ENCODE assay signal across 24 cellular contexts in the genomic region with DNA sequence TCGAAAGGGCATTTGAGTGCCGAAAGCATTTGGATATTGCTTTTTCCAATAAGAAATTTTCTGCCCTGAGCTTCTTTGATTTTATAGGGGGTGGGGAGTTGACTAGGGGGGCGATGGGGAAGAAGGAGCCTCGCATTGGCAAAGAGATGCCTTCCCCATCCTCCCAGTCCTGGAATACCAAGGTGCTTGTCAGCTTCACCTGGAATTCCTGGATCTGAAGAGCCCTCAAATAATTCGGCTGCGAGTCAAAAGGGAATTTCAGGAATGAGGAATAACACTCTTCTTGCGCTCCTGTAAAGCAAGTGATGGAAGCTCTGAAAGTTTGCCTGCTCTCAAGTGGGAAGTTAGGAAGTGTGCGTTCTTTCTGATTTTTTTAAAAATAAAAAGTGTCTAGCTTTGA. TPM values are rescaled to one million over a fixed set of nuclear protein-coding genes. Genes with fewer than 3 reads are reported as not detected.
DNase-seq lines count a peak whose midpoint lies in the region; ATAC-seq and TF ChIP-seq lines count a peak whose summit lies in the region.
"Had no signal": no experiment of that assay in that cellular context is flagged by ENCODE, and none has a peak within 500 bp of the region (broad histone marks: within the 10 kb centered on the region; RNA-seq: fewer than 3 reads in every experiment).

No MANE protein-coding gene starts in this region.

- no peak overlapping the region for H2BK120ac ChIP-seq in H9 (ENCODE audit: low read depth, low read length, poor library complexity, severe bottlenecking)

- DNase-seq in H9 (no peak), GM20000 (ENCODE audit: low spot score) (no peak), mesothelial cell of epicardium (ENCODE audit: low spot score in 2 of 2, unreplicated experiment in 2 of 2) (no peak)
- DNase-seq in stimulated activated naive B cell treated with anti-CD40 and anti-IgM and Interleukin-4, amounts not matched to agents 10 μg/mL and 1 μg/mL and 100 μg/mL, for 72 hours, result no peak
- DNase-seq: CD4-positive, CD25-positive, alpha-beta regulatory T cell; DMS153; DND-41; HFFc6; NCI-H1092; NCI-H1417 treated with DMSO at 0.1 percent for 48 hours; NCI-H1694 treated with DMSO at 0.1 percent for 48 hours; NCI-H2081; NCI-H2171; NCI-H226; NCI-H510A; NCI-H69; RPMI8226; SHP77 had no signal

- peaks cover 53 to 57% of the 10 kb centered on the region in 2 experiments for H3K4me1 Mint-ChIP-seq in H9
- H3K4me1 Mint-ChIP-seq in brain, result peaks cover 58% of the 10 kb centered on the region
- H3K4me1 Mint-ChIP-seq in stimulated activated naive B cell treated with anti-CD40 and anti-IgM and Interleukin-4, amounts not matched to agents 10 μg/mL and 1 μg/mL and 100 μg/mL, for 72 hours, result peaks cover 21 to 33% of the 10 kb centered on the region in 2 donors
- peaks cover 18% of the 10 kb centered on the region for H3K4me1 Mint-ChIP-seq in mesothelial cell of epicardium

- H4K5ac ChIP-seq in H9 (ENCODE audit: insufficient read length, low read depth, low read length), result no peak overlapping the region

- H4K8ac ChIP-seq in H9 (replicated peaks; ENCODE audit: insufficient read length, low read depth, low read length), result no peak overlapping the region

- H2BK20ac ChIP-seq in H9 (ENCODE audit: low read depth, low read length, poor library complexity, severe bottlenecking), result no peak overlapping the region

- H3K27me3 Mint-ChIP-seq in H9 (ENCODE audit: low read depth) (peaks cover 100% of the 10 kb centered on the region), brain (peaks cover 97% of the 10 kb centered on the region), mesothelial cell of epicardium (ENCODE audit: low read depth) (peaks cover 100% of the 10 kb centered on the region)
- H3K27me3 Mint-ChIP-seq in stimulated activated naive B cell treated with anti-CD40 and anti-IgM and Interleukin-4, amounts not matched to agents 10 μg/mL and 1 μg/mL and 100 μg/mL, for 72 hours, result peaks cover 78 to 85% of the 10 kb centered on the region in 2 donors

- WGBS in H9 (ENCODE audit: extremely low coverage, insufficient read length, low lambda C conversion rate), result no CpG with 5 or more reads among the region's 8 CpGs

- H3K56ac ChIP-seq in H9 (ENCODE audit: insufficient read length, low read depth, low read length), result no peak overlapping the region

- H3K36me3 Mint-ChIP-seq in H9 (ENCODE audit: insufficient read depth in 1 of 3, low read depth in 3 of 3) (no peaks in the 10 kb centered on the region), brain (no peaks in the 10 kb centered on the region), mesothelial cell of epicardium (no peaks in the 10 kb centered on the region)
- H3K36me3 Mint-ChIP-seq in stimulated activated naive B cell treated with anti-CD40 and anti-IgM and Interleukin-4, amounts not matched to agents 10 μg/mL and 1 μg/mL and 100 μg/mL, for 72 hours, result peaks cover 5 to 7% of the 10 kb centered on the region in 2 donors
- H3K36me3 Mint-ChIP-seq: CD4-positive, CD25-positive, alpha-beta regulatory T cell had no signal

- no peak overlapping the region for H2BK12ac ChIP-seq in H9 (ENCODE audit: insufficient read length, low read depth, low read length)

- no peak for ATAC-seq in stimulated activated naive B cell treated with anti-CD40 and anti-IgM and Interleukin-4, amounts not matched to agents 10 μg/mL and 1 μg/mL and 100 μg/mL, for 72 hours (replicated peaks)
- ATAC-seq in HG03432 (IDR thresholded peaks at IDR 0.05; ENCODE audit: unreplicated experiment), result no peak

- H2AFZ ChIP-seq in H9 (ENCODE audit: low read length), result no peak overlapping the region

- H2AK5ac ChIP-seq in H9 (ENCODE audit: insufficient read length, low read length), result no peak overlapping the region

- H4K91ac ChIP-seq in H9 (ENCODE audit: insufficient read length, low read depth, low read length), result no peak overlapping the region

- H3K18ac ChIP-seq in H9 (ENCODE audit: insufficient read length, low read depth, low read length), result no peak overlapping the region

- no peak overlapping the region for H3K9ac ChIP-seq in H9 (ENCODE audit: extremely low read depth, insufficient read length, low read length)
- no peak overlapping the region for H3K9ac ChIP-seq in iPS-18a (ENCODE audit: low read length)
- H3K9ac ChIP-seq: BLaER1 had no signal

- H3K4me1 ChIP-seq in H9 (ENCODE audit: insufficient read depth, low read length) (peaks cover 2% of the 10 kb centered on the region; the same call in 1 of the 2 replicates), iPS-18a (ENCODE audit: control insufficient read depth, low read depth, low read length) (peaks cover 30% of the 10 kb centered on the region)
- H3K4me1 ChIP-seq: BLaER1, HAP-1 had no signal

- no peak for TF ChIP-seq CTCF in H9 (conservative IDR thresholded peaks at IDR 0.05)
- TF ChIP-seq CTCF in brain (conservative IDR thresholded peaks at IDR 0.05), result no peak
- TF ChIP-seq CTCF in GM20000 (IDR thresholded peaks at IDR 0.05; ENCODE audit: extremely low read depth, missing control alignments), result no peak
- TF ChIP-seq CTCF in mesothelial cell of epicardium (IDR thresholded peaks at IDR 0.05; ENCODE audit: unreplicated experiment), result no peak

- peaks cover 0 to 3% of the 10 kb centered on the region in 2 experiments; a peak in 1 of 5 replicates for H3K9me3 Mint-ChIP-seq in H9
- peaks cover 0 to 5% (median 0%) of the 10 kb centered on the region in 5 experiments for H3K9me3 Mint-ChIP-seq in brain
- peaks cover 3 to 5% of the 10 kb centered on the region in 2 donors for H3K9me3 Mint-ChIP-seq in stimulated activated naive B cell treated with anti-CD40 and anti-IgM and Interleukin-4, amounts not matched to agents 10 μg/mL and 1 μg/mL and 100 μg/mL, for 72 hours
- no peaks in the 10 kb centered on the region for H3K9me3 Mint-ChIP-seq in mesothelial cell of epicardium

- no peak overlapping the region for H3K14ac ChIP-seq in H9 (ENCODE audit: insufficient read depth, low read length)

- H3K9me3 ChIP-seq in H9 (ENCODE audit: control insufficient read depth, low read depth, low read length) (no peaks in the 10 kb centered on the region), iPS-18a (ENCODE audit: control insufficient read depth, low read depth, low read length) (no peaks in the 10 kb centered on the region)

- H3T11ph ChIP-seq in H9 (ENCODE audit: low read length), result no peak overlapping the region

- no peak overlapping the region for H2BK5ac ChIP-seq in H9 (ENCODE audit: insufficient read length, low read length)

- peaks cover 55% of the 10 kb centered on the region for H3K27me3 ChIP-seq in H9 (ENCODE audit: insufficient read depth, low read length)
- H3K27me3 ChIP-seq in iPS-18a (ENCODE audit: control insufficient read depth, insufficient read depth, low read length), result peaks cover 93% of the 10 kb centered on the region
- H3K27me3 ChIP-seq: BLaER1 had no signal

- no peaks in the 10 kb centered on the region for H3K79me1 ChIP-seq in H9 (ENCODE audit: insufficient read depth, low read depth, low read length, poor library complexity, severe bottlenecking)

- H3K27ac ChIP-seq in H9 (ENCODE audit: insufficient read length, low read depth, low read length) (no peak overlapping the region), iPS-18a (ENCODE audit: low read length) (no peak overlapping the region)
- H3K27ac ChIP-seq: BLaER1 had no signal

- H3K23ac ChIP-seq in H9 (ENCODE audit: insufficient read length, low read depth, low read length), result no peak overlapping the region

- H3K4me3 Mint-ChIP-seq in H9 (peak overlapping the region; percentile 71 to 90), brain (peak overlapping the region; percentile 24 to 89 (median 74)), mesothelial cell of epicardium (no peak overlapping the region)
- H3K4me3 Mint-ChIP-seq in stimulated activated naive B cell treated with anti-CD40 and anti-IgM and Interleukin-4, amounts not matched to agents 10 μg/mL and 1 μg/mL and 100 μg/mL, for 72 hours, result no peak overlapping the region
- H3K4me3 Mint-ChIP-seq: HFFc6 had no signal

- no peaks in the 10 kb centered on the region for H3K79me2 ChIP-seq in H9 (ENCODE audit: insufficient read depth, low read length)

- H3K4ac ChIP-seq in H9 (ENCODE audit: low read depth, low read length), result no peak overlapping the region

- H3K36me3 ChIP-seq in iPS-18a (ENCODE audit: control insufficient read depth, low read depth, low read length), result no peaks in the 10 kb centered on the region
- H3K36me3 ChIP-seq: BLaER1, HAP-1 had no signal

- H3K23me2 ChIP-seq in H9 (ENCODE audit: insufficient read length, low read depth, low read length, poor library complexity, severe bottlenecking), result peaks cover 41% of the 10 kb centered on the region

- H3K4me2 ChIP-seq in H9 (ENCODE audit: insufficient read depth, insufficient read length, low read length), result peak overlapping the region; percentile 59
- H3K4me2 ChIP-seq: BLaER1 had no signal

- no peaks in the 10 kb centered on the region for H4K20me1 ChIP-seq in H9 (ENCODE audit: control insufficient read depth, insufficient read depth, insufficient read length)
- H4K20me1 ChIP-seq: BLaER1 had no signal

- H3K4me3 ChIP-seq in iPS-18a (ENCODE audit: low read length), result peak overlapping the region; percentile 56
- H3K4me3 ChIP-seq: BLaER1, HAP-1 had no signal

- no peak overlapping the region for H2BK15ac ChIP-seq in H9 (ENCODE audit: low read depth, low read length)

- H3K27ac Mint-ChIP-seq in H9, result no peak overlapping the region
- H3K27ac Mint-ChIP-seq in brain, result peak overlapping the region in 1 of 5 experiments; percentile 39
- H3K27ac Mint-ChIP-seq in stimulated activated naive B cell treated with anti-CD40 and anti-IgM and Interleukin-4, amounts not matched to agents 10 μg/mL and 1 μg/mL and 100 μg/mL, for 72 hours, result peak overlapping the region; percentile 37
- H3K27ac Mint-ChIP-seq in mesothelial cell of epicardium, result no peak overlapping the region
- H3K27ac Mint-ChIP-seq: CD4-positive, CD25-positive, alpha-beta regulatory T cell; HFFc6 had no signal

RNA-seq across cellular contexts. Expression of a gene that starts 7.3 kb away (rescaled TPM):
- 0.11 and 0.15 TPM in 2 replicates for total RNA-seq in H9 (2021)
- 5.5 TPM for polyA plus RNA-seq in brain (ENCODE audit: insufficient read depth, low read depth, low replicate concordance)
- total RNA-seq in mesothelial cell of epicardium, result not detected in 3 replicates
- total RNA-seq: CD4-positive, CD25-positive, alpha-beta regulatory T cell; HFFc6 had no signal
- polyA plus RNA-seq: AG04450; CD4-positive, CD25-positive, alpha-beta regulatory T cell had no signal

Comparison
In these comparisons a context has a peak if more than half of its experiments do, and no peak if none do; other contexts are left out.
1. H3K4me3 Mint-ChIP-seq: peak in H9 (2 of 2) and brain (5 of 5); none in stimulated activated naive B cell treated with anti-CD40 and anti-IgM and Interleukin-4, amounts not matched to agents 10 μg/mL and 1 μg/mL and 100 μg/mL, for 72 hours (0 of 2) and mesothelial cell of epicardium (single experiment).